Comparison of ENCODE assay signal across 1 cellular context in genomic region chr2:124572953-124573634, GRCh38.
TF ChIP-seq lines count a peak whose summit lies in the region.

No MANE protein-coding gene starts in this region.

TF ChIP-seq in HepG2, 621 proteins besides CTCF, POLR2A, EP300 and RAD21 (continued from another document and continues in another):
- TF ChIP-seq ZNF569 (CRISPR knock-in tag; IDR thresholded peaks at IDR 0.05; ENCODE audit: borderline replicate concordance) (no peak), NR2F1 (CRISPR knock-in tag; IDR thresholded peaks at IDR 0.05) (no peak), CSRNP1 (CRISPR knock-in tag; IDR thresholded peaks at IDR 0.05) (no peak), ISL2 (CRISPR knock-in tag; IDR thresholded peaks at IDR 0.05) (peak; percentile 74; the same call in 1 of the 2 replicates), FOXP1 (IDR thresholded peaks at IDR 0.05) (no peak), FOXP1 (CRISPR knock-in tag; IDR thresholded peaks at IDR 0.05) (peak; percentile 36; the same call in 1 of the 2 replicates), FOXA3 (CRISPR knock-in tag; IDR thresholded peaks at IDR 0.05) (peak; percentile 52), ZNF143 (CRISPR knock-in tag; IDR thresholded peaks at IDR 0.05) (no peak), ELF3 (CRISPR knock-in tag; IDR thresholded peaks at IDR 0.05) (no peak), ZNF205 (CRISPR knock-in tag; IDR thresholded peaks at IDR 0.05) (no peak), ZNF318 (CRISPR knock-in tag; IDR thresholded peaks at IDR 0.05) (no peak), HMGXB4 (CRISPR knock-in tag; IDR thresholded peaks at IDR 0.05; ENCODE audit: borderline replicate concordance in 1 of 2, low read depth in 1 of 2) (no peak), SOX13 (IDR thresholded peaks at IDR 0.05) (no peak), SOX13 (CRISPR knock-in tag; conservative IDR thresholded peaks at IDR 0.05 in 1 of 2, IDR thresholded peaks at IDR 0.05 in 1 of 2) (peak in 1 of 2 experiments; percentile 73; a peak in 1 of 4 replicates), ZFAT (CRISPR knock-in tag; conservative IDR thresholded peaks at IDR 0.05) (no peak), AHDC1 (CRISPR knock-in tag; IDR thresholded peaks at IDR 0.05; ENCODE audit: borderline replicate concordance) (0 out of 2 replicates have a peak, but pooled peaks have one; percentile 40), ZNF609 (CRISPR knock-in tag; IDR thresholded peaks at IDR 0.05; ENCODE audit: borderline replicate concordance) (peak; percentile 26; the same call in 1 of the 2 replicates)
